24 cellular contexts compared by ENCODE assay signal in genomic region chr3:100458814-100459213, GRCh38. TPM values are rescaled to one million over a fixed set of nuclear protein-coding genes. Genes with fewer than 3 reads are reported as not detected.
DNase-seq lines count a peak whose midpoint lies in the region; ATAC-seq, FAIRE-seq and TF ChIP-seq lines count a peak whose summit lies in the region.
"Had no signal": no experiment of that assay in that cellular context is flagged by ENCODE, and none has a peak within 500 bp of the region (broad histone marks: within the 10 kb centered on the region; RNA-seq: fewer than 3 reads in every experiment).

No MANE protein-coding gene starts in this region.

- TF ChIP-seq CTCF in HEK293 (tag by site-specific recombination; IDR thresholded peaks at IDR 0.05) (no peak), WTC11 (IDR thresholded peaks at IDR 0.05) (no peak), tibial nerve (IDR thresholded peaks at IDR 0.05) (no peak)

- H3K4me3 ChIP-seq in HEK293 (ENCODE audit: low read depth, low read length) (no peak overlapping the region), tibial nerve (no peak overlapping the region)
- H3K4me3 ChIP-seq: BLaER1 treated with 17β-estradiol and CSF1 and Interleukin-3, amounts not matched to agents 10 nM and 100 nM; GM12878 had no signal

- no peaks in the 10 kb centered on the region for H3K27me3 ChIP-seq in tibial nerve
- H3K27me3 ChIP-seq: BLaER1 treated with 17β-estradiol and CSF1 and Interleukin-3, amounts not matched to agents 10 nM and 100 nM had no signal

- no peaks in the 10 kb centered on the region for H3K4me1 ChIP-seq in HEK293 (ENCODE audit: control insufficient read depth, insufficient read depth, low read length)
- H3K4me1 ChIP-seq in tibial nerve: no peaks in the 10 kb centered on the region

- WGBS in tibial nerve, 2 donors: 100% methylated on average over 1 of the region's 1 CpG

- peaks cover 22% of the 10 kb centered on the region for H3K9me3 Mint-ChIP-seq in WTC11
- H3K9me3 Mint-ChIP-seq: CD4-positive, alpha-beta T cell; CD8-positive, alpha-beta T cell had no signal

- H3K27ac ChIP-seq in HEK293 (ENCODE audit: extremely low read depth, low read depth, low read length): no peak overlapping the region
- no peak overlapping the region for H3K27ac ChIP-seq in tibial nerve
- H3K27ac ChIP-seq: BLaER1 treated with 17β-estradiol and CSF1 and Interleukin-3, amounts not matched to agents 10 nM and 100 nM; C4-2B had no signal

- POLR2A ChIA-PET in HEK293 (lab: Yijun Ruan, JAX): no interaction called here
- POLR2A ChIA-PET in WTC11 (lab: Charles Lee): no interaction called here

- peaks cover 28% of the 10 kb centered on the region for H3K36me3 Mint-ChIP-seq in WTC11
- H3K36me3 Mint-ChIP-seq: CD8-positive, alpha-beta T cell had no signal

- H3K27ac Mint-ChIP-seq in WTC11: no peak overlapping the region
- H3K27ac Mint-ChIP-seq: B cell; CD4-positive, alpha-beta T cell; CD8-positive, alpha-beta T cell had no signal

- no peak overlapping the region for H3K4me3 Mint-ChIP-seq in WTC11
- H3K4me3 Mint-ChIP-seq: B cell; CD4-positive, alpha-beta T cell; CD8-positive, alpha-beta T cell had no signal

- DNase-seq in WTC11 (ENCODE audit: low spot score) (no peak), GM19239 (ENCODE audit: insufficient read length, low spot score) (no peak), tibial nerve (ENCODE audit: low spot score in 2 of 2) (no peak)
- DNase-seq: 8988T; ACHN; AML-193; CD4-positive, alpha-beta T cell; CD8-positive, alpha-beta T cell; DMS 273 treated with DMSO at 0.1 percent for 48 hours; DMS153; DMS53; DMS79; DND-41; EL; GDM1 had no signal

- H3K4me1 Mint-ChIP-seq in WTC11: peaks cover 13% of the 10 kb centered on the region
- H3K4me1 Mint-ChIP-seq: B cell had no signal

- no peak for TF ChIP-seq EP300 in tibial nerve (IDR thresholded peaks at IDR 0.05)

- H3K36me3 ChIP-seq in HEK293 (ENCODE audit: control insufficient read depth in 2 of 2, insufficient read depth in 1 of 2, low read length in 2 of 2) (no peaks in the 10 kb centered on the region), tibial nerve (no peaks in the 10 kb centered on the region)
- H3K36me3 ChIP-seq: BLaER1 treated with 17β-estradiol and CSF1 and Interleukin-3, amounts not matched to agents 10 nM and 100 nM had no signal

- TF ChIP-seq POLR2A in tibial nerve (IDR thresholded peaks at IDR 0.05): no peak

- CTCF ChIA-PET in HEK293 (lab: Yijun Ruan, JAX): no interaction called here
- CTCF ChIA-PET in WTC11 (lab: Charles Lee): no interaction called here

- FAIRE-seq in GM19239 (lab: Jason Lieb, UNC): no peak
- FAIRE-seq: A204.1, GM12878, GM12892, GM18507 had no signal

- ATAC-seq in WTC11 (no peak), GM18907 (IDR thresholded peaks at IDR 0.05; ENCODE audit: unreplicated experiment) (no peak)
- ATAC-seq: CD8-positive, alpha-beta T cell; GM12878 had no signal

- H3K27me3 Mint-ChIP-seq in WTC11 (ENCODE audit: low read depth): peaks cover 5% of the 10 kb centered on the region
- H3K27me3 Mint-ChIP-seq: B cell; CD4-positive, alpha-beta T cell had no signal

- H3K9me3 ChIP-seq in HEK293 (ENCODE audit: control insufficient read depth, insufficient read depth, low read depth, low read length): no peaks in the 10 kb centered on the region
- H3K9me3 ChIP-seq in tibial nerve: no peaks in the 10 kb centered on the region
- H3K9me3 ChIP-seq: BLaER1 treated with 17β-estradiol and CSF1 and Interleukin-3, amounts not matched to agents 10 nM and 100 nM had no signal

TF ChIP-seq in HEK293, 187 proteins besides CTCF, POLR2A, EP300 and RAD21:
- TF ChIP-seq ZNF585B (tag by site-specific recombination; IDR thresholded peaks at IDR 0.05) (peak; percentile 69), ZNF26 (tag by site-specific recombination; IDR thresholded peaks at IDR 0.05) (no peak)

TF ChIP-seq in WTC11, 78 proteins besides CTCF, POLR2A, EP300 and RAD21:
- no peak for TF ChIP-seq MAX (CRISPR knock-in tag; IDR thresholded peaks at IDR 0.05)
- TF ChIP-seq ZNF416 (CRISPR knock-in tag; IDR thresholded peaks at IDR 0.05): peak; percentile 97
TF ChIP-seq in WTC11: peak in this region for 1.

RNA-seq across cellular contexts. Expression of gene TMEM45A, which starts 33.6 kb away (rescaled TPM):
- total RNA-seq in WTC11 (2021) (6.6 to 16.0 TPM (median 15.1 TPM) in 3 replicates), tibial nerve (10 to 100 TPM in 3 of 4 donors, 1 to 10 TPM in 1; 9.4 to 36.5 (median 14.0) TPM)

RNA-seq across cellular contexts. Expression of gene LNP1, which starts 57.5 kb away (rescaled TPM):
- 6.7 to 7.9 TPM (median 6.8 TPM) in 3 replicates for total RNA-seq in WTC11 (2021)
- 1 to 10 TPM; 1.5 to 5.7 (median 4.9) TPM for total RNA-seq in tibial nerve

RNA-seq across cellular contexts. Expression of gene TOMM70, which starts 57.9 kb away (rescaled TPM):
- 46.8 to 59.2 TPM (median 47.7 TPM) in 3 replicates for total RNA-seq in WTC11 (2021)
- 10 to 100 TPM; 32.7 to 42.6 (median 38.7) TPM for total RNA-seq in tibial nerve

Comparison
In these comparisons a context has a peak if more than half of its experiments do, and no peak if none do; other contexts are left out.
1. Of the 8 proteins assayed by ChIP-seq in both HEK293 and WTC11: peak only in HEK293: none; only in WTC11: ZNF416; in both: none; in neither: 7.